Comparison of ENCODE assay signal across 8 cellular contexts in the genomic region with DNA sequence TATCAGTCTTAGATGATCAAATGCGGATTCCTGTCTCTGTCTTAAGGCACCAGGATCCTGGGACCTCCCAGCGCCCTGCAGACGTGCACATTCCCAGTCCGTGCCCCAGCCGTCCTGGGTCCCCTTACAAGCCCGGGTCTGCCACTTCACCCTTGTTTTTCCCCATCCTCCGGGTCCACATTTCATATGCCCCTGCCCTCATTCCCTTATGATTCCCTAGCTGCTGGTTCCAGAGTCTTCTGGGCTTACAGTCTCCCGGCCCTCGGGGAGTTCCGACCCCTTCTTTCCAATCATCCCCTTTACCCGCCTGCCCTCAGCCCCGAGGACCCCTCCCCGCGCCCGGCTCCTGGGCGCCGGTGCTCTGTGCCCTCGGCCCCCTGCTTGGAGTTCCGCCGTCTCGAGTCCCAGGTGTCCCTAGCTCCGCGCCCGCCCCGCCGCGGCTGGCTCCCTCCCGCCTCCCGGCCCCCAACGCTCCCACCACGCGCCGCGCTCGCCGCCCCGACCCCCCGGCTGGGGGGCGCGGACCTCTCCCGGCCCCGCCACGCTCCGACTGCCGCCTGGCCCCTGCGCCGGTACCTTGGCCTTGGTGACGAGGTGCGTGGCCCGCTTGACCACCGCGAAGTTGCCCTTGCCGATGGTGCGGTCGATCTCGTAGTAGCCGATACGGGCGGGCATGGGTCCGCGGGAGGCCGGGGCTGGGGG. TPM values are rescaled to one million over a fixed set of nuclear protein-coding genes. Genes with fewer than 3 reads are reported as not detected.
DNase-seq lines count a peak whose midpoint lies in the region; ATAC-seq, FAIRE-seq and TF ChIP-seq lines count a peak whose summit lies in the region.

No MANE protein-coding gene starts in this region.

- FAIRE-seq in GM12891 (lab: Jason Lieb, UNC) = no peak

- peak; percentile 5 for ATAC-seq in GM21367 (IDR thresholded peaks at IDR 0.05; ENCODE audit: unreplicated experiment)
- ATAC-seq in activated CD4-positive, CD25-positive, alpha-beta regulatory T cell treated with anti-CD3 and anti-CD28 coated beads, Interleukin-2, amount 50 U/mL, for 24 hours = peak; percentile 11 to 18
- ATAC-seq in memory B cell (ENCODE audit: low read depth) = peak; percentile 14
- peak; percentile 43 for ATAC-seq in stimulated activated naive CD8-positive, alpha-beta T cell treated with anti-CD3 and anti-CD28 coated beads, Interleukin-15, amount 100 ng/mL, for 72 hours

- DNase-seq in D341Med (ENCODE audit: low spot score) (peak; percentile 77), HL-60 (ENCODE audit: low read depth in 1 of 2, low spot score in 1 of 2) (peak; percentile 16 to 38), memory B cell (ENCODE audit: low spot score in 2 of 2) (peak; percentile 11 to 39), GM12891 (ENCODE audit: insufficient read length, low spot score) (no peak)
- DNase-seq in stimulated activated naive CD8-positive, alpha-beta T cell treated with anti-CD3 and anti-CD28 coated beads, Interleukin-15, amount 100 ng/mL, for 72 hours = peak in 1 of 2 donors; percentile 49

- TF ChIP-seq POLR2A in GM12891 (IDR thresholded peaks at IDR 0.05; ENCODE audit: low read depth, low read length) = no peak

- peaks cover 30 to 47% of the 10 kb centered on the region in 2 donors for H3K4me1 ChIP-seq in duodenal mucosa (ENCODE audit: control insufficient read depth in 1 of 2, insufficient read depth in 2 of 2, low read length in 2 of 2)

- H3K27ac ChIP-seq in HL-60 (replicated peaks) = peak overlapping the region; percentile 77
- peak overlapping the region; percentile 79 for H3K27ac ChIP-seq in duodenal mucosa (ENCODE audit: low read depth, low read length)

- H3K27me3 Mint-ChIP-seq in memory B cell = no peaks in the 10 kb centered on the region
- H3K27me3 Mint-ChIP-seq in stimulated activated naive CD8-positive, alpha-beta T cell treated with anti-CD3 and anti-CD28 coated beads, Interleukin-15, amount 100 ng/mL, for 72 hours = no peaks in the 10 kb centered on the region

- peaks cover 50% of the 10 kb centered on the region for H3K4me1 Mint-ChIP-seq in memory B cell
- H3K4me1 Mint-ChIP-seq in stimulated activated naive CD8-positive, alpha-beta T cell treated with anti-CD3 and anti-CD28 coated beads, Interleukin-15, amount 100 ng/mL, for 72 hours = peaks cover 62% of the 10 kb centered on the region

- H3K9me3 Mint-ChIP-seq in memory B cell = no peaks in the 10 kb centered on the region
- H3K9me3 Mint-ChIP-seq in stimulated activated naive CD8-positive, alpha-beta T cell treated with anti-CD3 and anti-CD28 coated beads, Interleukin-15, amount 100 ng/mL, for 72 hours = no peaks in the 10 kb centered on the region

- H3K4me3 Mint-ChIP-seq in memory B cell = peak overlapping the region; percentile 92
- H3K4me3 Mint-ChIP-seq in stimulated activated naive CD8-positive, alpha-beta T cell treated with anti-CD3 and anti-CD28 coated beads, Interleukin-15, amount 100 ng/mL, for 72 hours = peak overlapping the region; percentile 92 to 97

- TF ChIP-seq CTCF in HL-60 (IDR thresholded peaks at IDR 0.05; ENCODE audit: insufficient read depth, low read length) = no peak

- H3K36me3 ChIP-seq in duodenal mucosa (ENCODE audit: control insufficient read depth in 1 of 2, insufficient read depth in 2 of 2, low read length in 2 of 2) = no peaks in the 10 kb centered on the region

- H3K27ac Mint-ChIP-seq in memory B cell = peak overlapping the region; percentile 100
- peak overlapping the region; percentile 91 to 96 for H3K27ac Mint-ChIP-seq in stimulated activated naive CD8-positive, alpha-beta T cell treated with anti-CD3 and anti-CD28 coated beads, Interleukin-15, amount 100 ng/mL, for 72 hours

- H3K27me3 ChIP-seq in HL-60 (ENCODE audit: insufficient read depth, poor library complexity, severe bottlenecking) (no peaks in the 10 kb centered on the region), duodenal mucosa (ENCODE audit: control insufficient read depth in 1 of 2, insufficient read depth in 2 of 2, low read length in 2 of 2) (no peaks in the 10 kb centered on the region)

- no peaks in the 10 kb centered on the region for H3K9me3 ChIP-seq in duodenal mucosa (ENCODE audit: control insufficient read depth in 1 of 2, low read length in 2 of 2)

- peaks cover 4% of the 10 kb centered on the region for H3K36me3 Mint-ChIP-seq in memory B cell

- H3K9ac ChIP-seq in duodenal mucosa (ENCODE audit: low read depth in 1 of 2, low read length in 2 of 2) = peak overlapping the region; percentile 88 to 89

- peak overlapping the region; percentile 84 for H3K4me3 ChIP-seq in HL-60 (replicated peaks; ENCODE audit: insufficient read depth, low read length)
- peak overlapping the region; percentile 83 to 93 for H3K4me3 ChIP-seq in duodenal mucosa (ENCODE audit: low read depth in 1 of 2, low read length in 2 of 2)

TF ChIP-seq in GM12891, 5 proteins besides CTCF, POLR2A, EP300 and RAD21:
- TF ChIP-seq PAX5 (IDR thresholded peaks at IDR 0.05; ENCODE audit: insufficient read depth, low read length, severe bottlenecking) (no peak), POU2F2 (IDR thresholded peaks at IDR 0.05; ENCODE audit: low read depth, low read length) (no peak), POLR2AphosphoS5 (IDR thresholded peaks at IDR 0.05; ENCODE audit: low read depth, low read length) (no peak; the same call in 1 of the 2 replicates), TAF1 (IDR thresholded peaks at IDR 0.05; ENCODE audit: low read depth, low read length) (no peak), SPI1 (IDR thresholded peaks at IDR 0.05; ENCODE audit: low read depth, low read length) (no peak)
TF ChIP-seq in GM12891: peak in this region for 0.

RNA-seq across cellular contexts. Expression of a gene that starts 0.5 kb away (rescaled TPM):
- 10.8 TPM for polyA plus RNA-seq in GM12891 (2012; ENCODE audit: low read depth, missing spikeins)

RNA-seq across cellular contexts. Expression of a gene that starts 46.4 kb away (rescaled TPM):
- 9.2 TPM for polyA plus RNA-seq in GM12891 (2012; ENCODE audit: low read depth, missing spikeins)
